Comparison of ENCODE assay signal across 31 cellular contexts in the genomic region with DNA sequence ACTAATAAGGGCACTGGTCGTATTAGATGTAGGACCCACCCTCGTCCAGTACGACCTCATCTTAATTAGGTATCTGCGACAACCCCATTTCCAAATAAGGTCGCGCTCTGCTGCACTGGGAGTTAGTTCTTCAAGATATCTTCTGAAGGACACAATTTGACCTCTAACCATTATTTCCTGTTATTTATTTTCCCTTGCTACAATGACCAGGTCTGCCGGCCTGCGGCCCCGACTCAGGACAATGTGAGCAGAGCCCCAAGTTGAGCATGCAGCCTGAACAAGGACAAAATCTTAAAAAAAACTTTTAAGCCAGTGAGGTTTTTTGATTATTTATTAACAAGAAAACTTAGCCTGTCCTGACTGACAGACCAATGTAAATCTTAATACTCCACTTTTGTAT.
"Had no signal": no experiment of that assay in that cellular context is flagged by ENCODE, and none has a peak within 500 bp of the region (broad histone marks: within the 10 kb centered on the region; RNA-seq: fewer than 3 reads in every experiment).

No MANE protein-coding gene starts in this region.

- H3K9me3 Mint-ChIP-seq: immature natural killer cell; memory B cell; natural killer cell treated with Interleukin-12 subunit alpha and Interleukin-12 subunit beta and Interleukin-15 and Interleukin-18, amount 100 ng/mL, for 72 hours; neural crest cell; stimulated activated memory B cell treated with anti-CD40 and anti-IgM and Interleukin-4, amounts not matched to agents 10 μg/mL and 1 μg/mL and 100 μg/mL, for 72 hours; stimulated activated naive CD8-positive, alpha-beta T cell treated with anti-CD3 and anti-CD28 coated beads, Interleukin-15, amount 100 ng/mL, for 72 hours; type B pancreatic cell had no signal

- H3K4me1 ChIP-seq: left lung, pancreas, prostate gland, tibial nerve, uterus had no signal

- H3K27ac ChIP-seq: left lung, pancreas, prostate gland, skin epidermis, tibial nerve, uterus had no signal

- H3K4me1 Mint-ChIP-seq: immature natural killer cell; naive thymus-derived CD4-positive, alpha-beta T cell; neural crest cell; stimulated activated memory B cell treated with anti-CD40 and anti-IgM and Interleukin-4, amounts not matched to agents 10 μg/mL and 1 μg/mL and 100 μg/mL, for 72 hours; stimulated activated naive CD8-positive, alpha-beta T cell treated with anti-CD3 and anti-CD28 coated beads, Interleukin-15, amount 100 ng/mL, for 72 hours had no signal

- H3K27me3 ChIP-seq: left lung, pancreas, tibial nerve, uterus had no signal

- DNase-seq: hippocampal formation; immature natural killer cell; kidney; left colon; left lung; midbrain; mucosa of descending colon; naive thymus-derived CD4-positive, alpha-beta T cell; nucleus accumbens; pancreas; retina; right cardiac atrium; stimulated activated CD4-positive, alpha-beta T cell treated with anti-CD3 and anti-CD28 coated beads, Interleukin-12 subunit alpha, Interleukin-12 subunit beta, amount 100 ng/mL, for 4 hours; stimulated activated CD4-positive, alpha-beta T cell treated with anti-CD3 and anti-CD28 coated beads, Interleukin-15, amount 100 ng/mL, for 24 hours; stimulated activated CD4-positive, alpha-beta T cell treated with anti-CD3 and anti-CD28 coated beads, Interleukin-2, amount 100 ng/mL, for 24 hours; stimulated activated CD4-positive, alpha-beta T cell treated with anti-CD3 and anti-CD28 coated beads, Interleukin-4, amount 100 ng/mL, for 24 hours; stimulated activated naive CD4-positive, alpha-beta T cell treated with Interleukin-2 at 50 U/mL for 16 hours; stimulated activated naive CD8-positive, alpha-beta T cell treated with anti-CD3 and anti-CD28 coated beads, Interleukin-15, amount 100 ng/mL, for 72 hours; substantia nigra; uterus had no signal

- FAIRE-seq: islet of Langerhans, kidney, pancreas had no signal

- H3K36me3 ChIP-seq: left lung, pancreas, prostate gland, tibial nerve, uterus had no signal

- H3K27me3 Mint-ChIP-seq: type B pancreatic cell had no signal

- H3K9me3 ChIP-seq: left lung, mucosa of descending colon, pancreas, prostate gland, tibial nerve, uterus had no signal

- H3K36me3 Mint-ChIP-seq: immature natural killer cell; memory B cell; natural killer cell treated with Interleukin-12 subunit alpha and Interleukin-12 subunit beta and Interleukin-15 and Interleukin-18, amount 100 ng/mL, for 72 hours; stimulated activated memory B cell treated with anti-CD40 and anti-IgM and Interleukin-4, amounts not matched to agents 10 μg/mL and 1 μg/mL and 100 μg/mL, for 72 hours; type B pancreatic cell had no signal

- ATAC-seq: left colon; left lung; mucosa of descending colon; naive thymus-derived CD4-positive, alpha-beta T cell; natural killer cell treated with Interleukin-12 subunit alpha and Interleukin-12 subunit beta and Interleukin-15 and Interleukin-18, amount 100 ng/mL, for 72 hours; pancreas; right cardiac atrium; sciatic nerve; stimulated activated memory B cell treated with anti-CD40 and anti-IgM and Interleukin-4, amounts not matched to agents 10 μg/mL and 1 μg/mL and 100 μg/mL, for 72 hours; stimulated activated naive CD8-positive, alpha-beta T cell treated with anti-CD3 and anti-CD28 coated beads, Interleukin-15, amount 100 ng/mL, for 72 hours had no signal

- H3K4me3 Mint-ChIP-seq: immature natural killer cell; memory B cell; naive thymus-derived CD4-positive, alpha-beta T cell; natural killer cell treated with Interleukin-12 subunit alpha and Interleukin-12 subunit beta and Interleukin-15 and Interleukin-18, amount 100 ng/mL, for 72 hours; neural crest cell; stimulated activated memory B cell treated with anti-CD40 and anti-IgM and Interleukin-4, amounts not matched to agents 10 μg/mL and 1 μg/mL and 100 μg/mL, for 72 hours; stimulated activated naive CD8-positive, alpha-beta T cell treated with anti-CD3 and anti-CD28 coated beads, Interleukin-15, amount 100 ng/mL, for 72 hours; type B pancreatic cell had no signal

- H3K27ac Mint-ChIP-seq: immature natural killer cell; memory B cell; naive thymus-derived CD4-positive, alpha-beta T cell; natural killer cell treated with Interleukin-12 subunit alpha and Interleukin-12 subunit beta and Interleukin-15 and Interleukin-18, amount 100 ng/mL, for 72 hours; stimulated activated memory B cell treated with anti-CD40 and anti-IgM and Interleukin-4, amounts not matched to agents 10 μg/mL and 1 μg/mL and 100 μg/mL, for 72 hours; stimulated activated naive CD8-positive, alpha-beta T cell treated with anti-CD3 and anti-CD28 coated beads, Interleukin-15, amount 100 ng/mL, for 72 hours; type B pancreatic cell had no signal

- H3K4me3 ChIP-seq: left lung, lung, mucosa of descending colon, pancreas, prostate gland, skin epidermis, tibial nerve, uterus had no signal
